13 cellular contexts compared by ENCODE assay signal in genomic region chr2:62334440-62335058, GRCh38.
DNase-seq lines count a peak whose midpoint lies in the region; ATAC-seq, FAIRE-seq and TF ChIP-seq lines count a peak whose summit lies in the region.
"Had no signal": no experiment of that assay in that cellular context is flagged by ENCODE, and none has a peak within 500 bp of the region (broad histone marks: within the 10 kb centered on the region; RNA-seq: fewer than 3 reads in every experiment).

No MANE protein-coding gene starts in this region.

- no peak overlapping the region for H3K4me3 ChIP-seq in left lung
- H3K4me3 ChIP-seq: SJSA1 had no signal

- H3K36me3 ChIP-seq in left lung: no peaks in the 10 kb centered on the region
- H3K36me3 ChIP-seq: SJSA1 had no signal

- no peaks in the 10 kb centered on the region for H3K9me3 ChIP-seq in left lung
- H3K9me3 ChIP-seq: SJSA1 had no signal

- H3K27me3 Mint-ChIP-seq in mesothelial cell of epicardium (ENCODE audit: low read depth): no peaks in the 10 kb centered on the region
- no peaks in the 10 kb centered on the region for H3K27me3 Mint-ChIP-seq in activated CD4-positive, alpha-beta memory T cell treated with anti-CD3 and anti-CD28 coated beads for 36 hours

- no peak overlapping the region for H3K27ac ChIP-seq in left lung
- H3K27ac ChIP-seq: SJSA1 had no signal

- no peak overlapping the region for H3K4me3 Mint-ChIP-seq in mesothelial cell of epicardium
- no peak overlapping the region for H3K4me3 Mint-ChIP-seq in activated CD4-positive, alpha-beta memory T cell treated with anti-CD3 and anti-CD28 coated beads for 36 hours
- H3K4me3 Mint-ChIP-seq: CD14-positive monocyte had no signal

- H3K4me1 Mint-ChIP-seq in mesothelial cell of epicardium: peaks cover 54% of the 10 kb centered on the region
- peaks cover 2% of the 10 kb centered on the region for H3K4me1 Mint-ChIP-seq in activated CD4-positive, alpha-beta memory T cell treated with anti-CD3 and anti-CD28 coated beads for 36 hours (ENCODE audit: low read depth)
- H3K4me1 Mint-ChIP-seq: CD14-positive monocyte had no signal

- TF ChIP-seq CTCF in mesothelial cell of epicardium (IDR thresholded peaks at IDR 0.05; ENCODE audit: unreplicated experiment) (no peak), left lung (IDR thresholded peaks at IDR 0.05) (no peak)

- POLR2A ChIA-PET in activated CD4-positive, alpha-beta memory T cell treated with anti-CD3 and anti-CD28 coated beads for 36 hours (lab: Charles Lee): interaction anchor here (1.2 kb wide), 1 partner anchor 21 kb away, joined by 3 read pairs; no protein-coding TSS in a partner anchor

- H3K27me3 ChIP-seq in left lung: no peaks in the 10 kb centered on the region
- H3K27me3 ChIP-seq: SJSA1 had no signal

- FAIRE-seq in GM12892 (lab: Jason Lieb, UNC): peak; percentile 85
- FAIRE-seq: bronchial epithelial cell had no signal

- peak overlapping the region; percentile 83 for H3K27ac Mint-ChIP-seq in mesothelial cell of epicardium
- H3K27ac Mint-ChIP-seq in activated CD4-positive, alpha-beta memory T cell treated with anti-CD3 and anti-CD28 coated beads for 36 hours: no peak overlapping the region
- H3K27ac Mint-ChIP-seq: activated T-helper 2 cell treated with anti-CD3 and anti-CD28 coated beads, Interferon-gamma antibody, Interleukin-2, Interleukin-4, amounts not matched to agents 10 μg/mL and 5 μg/mL and 100 μg/mL, durations not matched to agents 14 hours and 24 hours and 36 hours; CD14-positive monocyte had no signal

- peaks cover 5% of the 10 kb centered on the region for H3K9me3 Mint-ChIP-seq in mesothelial cell of epicardium
- peaks cover 2% of the 10 kb centered on the region for H3K9me3 Mint-ChIP-seq in activated CD4-positive, alpha-beta memory T cell treated with anti-CD3 and anti-CD28 coated beads for 36 hours

- no peak for DNase-seq in GM12892 (ENCODE audit: insufficient read length)
- DNase-seq in mesothelial cell of epicardium (ENCODE audit: low spot score in 2 of 2, unreplicated experiment in 2 of 2): no peak
- DNase-seq in left lung: no peak
- DNase-seq in activated CD4-positive, alpha-beta memory T cell treated with anti-CD3 and anti-CD28 coated beads for 36 hours: no peak
- no peak for DNase-seq in NCI-H128 (lab: John Stamatoyannopoulos, UW; ENCODE audit: unreplicated experiment)
- no peak for DNase-seq in AG08395 (ENCODE audit: low spot score)
- DNase-seq: MV-4-11 had no signal

- no peaks in the 10 kb centered on the region for H3K4me1 ChIP-seq in left lung
- H3K4me1 ChIP-seq: SJSA1 had no signal

- ATAC-seq in GM21423 (IDR thresholded peaks at IDR 0.05; ENCODE audit: unreplicated experiment) (peak; percentile 66), HG03378 (IDR thresholded peaks at IDR 0.05; ENCODE audit: unreplicated experiment) (peak; percentile 59), left lung (no peak)

- TF ChIP-seq POLR2A in GM12892 (IDR thresholded peaks at IDR 0.05; ENCODE audit: low read depth, low read length): no peak

- CTCF ChIA-PET in activated CD4-positive, alpha-beta memory T cell treated with anti-CD3 and anti-CD28 coated beads for 36 hours (lab: Charles Lee): no interaction called here

- no peaks in the 10 kb centered on the region for H3K36me3 Mint-ChIP-seq in mesothelial cell of epicardium
- H3K36me3 Mint-ChIP-seq in activated CD4-positive, alpha-beta memory T cell treated with anti-CD3 and anti-CD28 coated beads for 36 hours: no peaks in the 10 kb centered on the region
- H3K36me3 Mint-ChIP-seq: CD14-positive monocyte had no signal

- intact Hi-C loops in left lung (cut with DNase I): no loop called here
- intact Hi-C loops in activated CD4-positive, alpha-beta memory T cell treated with anti-CD3 and anti-CD28 coated beads for 36 hours (cut with micrococcal nuclease): no loop called here
